Comparison of ENCODE assay signal across 22 cellular contexts in the genomic region with DNA sequence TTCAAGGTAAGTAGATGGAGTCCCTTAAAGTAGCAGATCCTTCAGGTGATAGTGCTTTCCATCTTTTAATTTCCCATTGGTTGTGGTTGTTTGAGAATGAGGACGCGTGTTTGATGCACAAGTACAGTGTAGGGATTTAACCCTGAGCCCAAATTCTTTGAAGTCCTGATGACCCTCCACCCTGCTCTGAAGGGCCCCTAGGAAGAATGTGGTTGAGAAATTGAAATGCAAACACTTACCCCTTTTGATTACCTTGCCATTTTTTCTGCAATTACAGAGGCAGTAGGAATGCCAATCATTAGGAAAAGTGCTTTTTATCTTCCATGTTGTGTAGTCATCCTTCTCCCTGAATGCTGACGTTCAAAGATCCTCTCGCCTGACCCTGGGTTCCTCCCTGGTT.
DNase-seq lines count a peak whose midpoint lies in the region; ATAC-seq, FAIRE-seq and TF ChIP-seq lines count a peak whose summit lies in the region.
"Had no signal": no experiment of that assay in that cellular context is flagged by ENCODE, and none has a peak within 500 bp of the region (broad histone marks: within the 10 kb centered on the region; RNA-seq: fewer than 3 reads in every experiment).

No MANE protein-coding gene starts in this region.

- H3K4me3 ChIP-seq in K562: no peak overlapping the region
- no peak overlapping the region for H3K4me3 ChIP-seq in left lung
- H3K4me3 ChIP-seq in upper lobe of left lung: no peak overlapping the region
- H3K4me3 ChIP-seq in mammary epithelial cell (replicated peaks in 1 of 3; ENCODE audit: insufficient read depth in 1 of 3, low read depth in 2 of 3, low read length in 3 of 3): no peak overlapping the region
- H3K4me3 ChIP-seq: A549, GM12878, HAP-1 had no signal

- BruUV-seq in K562 (replicated peaks; lab: Mats Ljungman, UMichigan): no TSS peak
- BruUV-seq in mammary epithelial cell (replicated peaks; lab: Mats Ljungman, UMichigan): no TSS peak

- H2AFZ ChIP-seq in K562 (ENCODE audit: low read depth, low read length) (peak overlapping the region; percentile 24; the same call in 1 of the 2 replicates), mammary epithelial cell (ENCODE audit: low read depth, low read length) (no peak overlapping the region)

- dilution Hi-C loops in mammary epithelial cell (cut with HindIII; ENCODE audit: low sequenced_read_pairs): no loop called here

- TF ChIP-seq EP300 in K562 (IDR thresholded peaks at IDR 0.05; ENCODE audit: low read length) (no peak), upper lobe of left lung (IDR thresholded peaks at IDR 0.05) (no peak)

- no peaks in the 10 kb centered on the region for H3K9me3 ChIP-seq in K562 (replicated peaks; ENCODE audit: control insufficient read depth, insufficient read depth, low read depth, low read length)
- no peaks in the 10 kb centered on the region for H3K9me3 ChIP-seq in left lung
- no peaks in the 10 kb centered on the region for H3K9me3 ChIP-seq in upper lobe of left lung
- no peaks in the 10 kb centered on the region for H3K9me3 ChIP-seq in mammary epithelial cell (replicated peaks; ENCODE audit: insufficient read depth, low read length)
- H3K9me3 ChIP-seq: A549, HAP-1 had no signal

- POLR2A ChIA-PET in K562 (lab: Yijun Ruan, JAX): interaction anchor here (2.2 kb wide), 2 partner anchors 15 to 20 kb away, joined by 7 to 10 read pairs; no protein-coding TSS in a partner anchor

- no peaks in the 10 kb centered on the region for H3K79me2 ChIP-seq in K562 (ENCODE audit: control insufficient read depth, insufficient read depth, low read length)
- no peaks in the 10 kb centered on the region for H3K79me2 ChIP-seq in mammary epithelial cell (ENCODE audit: insufficient read depth, low read length)

- H3K9me1 ChIP-seq in K562 (ENCODE audit: control insufficient read depth, insufficient read depth, low read length): no peaks in the 10 kb centered on the region

- WGBS in K562 (ENCODE audit: insufficient coverage, low coverage, missing lambda C conversion rate): 65% methylated on average over 4 of the region's 4 CpGs
- 65 to 74% methylated on average over 4 of the region's 4 CpGs for WGBS in upper lobe of left lung, 2 donors
- WGBS in mammary epithelial cell (ENCODE audit: low coverage, missing lambda C conversion rate): 98% methylated on average over 4 of the region's 4 CpGs

- peaks cover 12 to 34% of the 10 kb centered on the region in 2 experiments for H3K4me1 ChIP-seq in K562 (replicated peaks in 1 of 2; ENCODE audit: control insufficient read depth in 2 of 2, insufficient read depth in 2 of 2, low read length in 2 of 2)
- H3K4me1 ChIP-seq in left lung: no peaks in the 10 kb centered on the region
- peaks cover 0 to 5% (median 0%) of the 10 kb centered on the region in 4 donors for H3K4me1 ChIP-seq in upper lobe of left lung
- H3K4me1 ChIP-seq in mammary epithelial cell (ENCODE audit: insufficient read depth, low read length): peaks cover 22% of the 10 kb centered on the region
- H3K4me1 ChIP-seq: A549, HAP-1 had no signal

- H3K27ac ChIP-seq in K562 (ENCODE audit: extremely low read depth, low read depth, low read length) (peak overlapping the region; percentile 24; the same call in 1 of the 3 replicates), left lung (no peak overlapping the region), upper lobe of left lung (no peak overlapping the region), mammary epithelial cell (ENCODE audit: insufficient read depth, low read depth, low read length) (no peak overlapping the region)
- H3K27ac ChIP-seq: A549, C4-2B had no signal

- H3K27me3 ChIP-seq in K562 (ENCODE audit: control insufficient read depth in 2 of 2, insufficient read depth in 2 of 2, low read length in 2 of 2) (no peaks in the 10 kb centered on the region), left lung (no peaks in the 10 kb centered on the region), upper lobe of left lung (no peaks in the 10 kb centered on the region), mammary epithelial cell (ENCODE audit: insufficient read depth, low read length) (no peaks in the 10 kb centered on the region)

- no peaks in the 10 kb centered on the region for H3K36me3 ChIP-seq in K562 (ENCODE audit: control insufficient read depth, insufficient read depth, low read length)
- H3K36me3 ChIP-seq in left lung: no peaks in the 10 kb centered on the region
- no peaks in the 10 kb centered on the region for H3K36me3 ChIP-seq in upper lobe of left lung
- H3K36me3 ChIP-seq in mammary epithelial cell (ENCODE audit: insufficient read depth, low read length): no peaks in the 10 kb centered on the region
- H3K36me3 ChIP-seq: HAP-1 had no signal

- no peaks in the 10 kb centered on the region for H4K20me1 ChIP-seq in K562 (replicated peaks; ENCODE audit: control insufficient read depth, insufficient read depth, low read length)
- no peaks in the 10 kb centered on the region for H4K20me1 ChIP-seq in mammary epithelial cell (ENCODE audit: insufficient read depth, low read length)

- no peak for TF ChIP-seq RAD21 in K562 (CRISPR knock-in tag; conservative IDR thresholded peaks at IDR 0.05 in 1 of 2, IDR thresholded peaks at IDR 0.05 in 1 of 2)

- TF ChIP-seq CTCF in K562 (IDR thresholded peaks at IDR 0.05 in 2 of 3, conservative IDR thresholded peaks at IDR 0.05 in 1 of 3; ENCODE audit: insufficient read depth in 2 of 3, low read depth in 1 of 3, low read length in 3 of 3): no peak
- TF ChIP-seq CTCF in left lung (IDR thresholded peaks at IDR 0.05): no peak
- TF ChIP-seq CTCF in upper lobe of left lung (IDR thresholded peaks at IDR 0.05): no peak
- no peak for TF ChIP-seq CTCF in mammary epithelial cell (conservative IDR thresholded peaks at IDR 0.05 in 1 of 2, IDR thresholded peaks at IDR 0.05 in 1 of 2; ENCODE audit: extremely low read depth in 1 of 2, insufficient read depth in 1 of 2, low read depth in 1 of 2, low read length in 2 of 2)

- CTCF ChIA-PET in K562 (lab: Yijun Ruan, JAX; ENCODE audit: low intra/inter-chr PET ratio) (no interaction called here), mammary epithelial cell (lab: Charles Lee; ENCODE audit: low non-redundant PET) (no interaction called here)

- H3K4me2 ChIP-seq in K562 (ENCODE audit: insufficient read depth, low read length): peak overlapping the region; percentile 49; the same call in 1 of the 2 replicates
- no peak overlapping the region for H3K4me2 ChIP-seq in mammary epithelial cell (ENCODE audit: insufficient read depth, low read depth, low read length)
- H3K4me2 ChIP-seq: A549 had no signal

- intact Hi-C loops in K562 (cut with micrococcal nuclease): no loop called here
- intact Hi-C loops in left lung (cut with DNase I): no loop called here
- intact Hi-C loops in mammary epithelial cell (cut with micrococcal nuclease): no loop called here

- ATAC-seq in K562: no peak
- peak; percentile 83 for ATAC-seq in left lung
- peak; percentile 29 to 61 for ATAC-seq in upper lobe of left lung (ENCODE audit: low FRiP score in 2 of 2)
- no peak for ATAC-seq in GM18861 (IDR thresholded peaks at IDR 0.05; ENCODE audit: unreplicated experiment)
- ATAC-seq: A549; CD8-positive, alpha-beta T cell; GM12878 had no signal

- in situ Hi-C loops in K562 (cut with MboI) (no loop called here), mammary epithelial cell (cut with MboI; ENCODE audit: low sequenced_read_pairs in 2 of 2) (no loop called here)

- 0 out of 4 replicates have a peak overlapping the region, but pooled peaks of 1 of the 2 experiments have one; percentile 23 for H3K9ac ChIP-seq in K562 (ENCODE audit: insufficient read depth in 1 of 2, low read depth in 2 of 2, low read length in 2 of 2)
- H3K9ac ChIP-seq in mammary epithelial cell (ENCODE audit: insufficient read depth, low read length): no peak overlapping the region

- no peak for DNase-seq in K562 (ENCODE audit: extremely low read depth in 1 of 4, low spot score in 3 of 4)
- no peak for DNase-seq in left lung
- no peak for DNase-seq in upper lobe of left lung
- DNase-seq in AG08395 (ENCODE audit: low spot score): no peak
- DNase-seq in mammary epithelial cell: no peak
- DNase-seq: 8988T; ACHN; CD4-positive, CD25-positive, alpha-beta regulatory T cell; CD8-positive, alpha-beta T cell; DMS 273 treated with DMSO at 0.1 percent for 48 hours; DMS79; EL; GDM1; GOT3; HFFc6 had no signal

- no peak for TF ChIP-seq POLR2A in K562 (conservative IDR thresholded peaks at IDR 0.05)
- TF ChIP-seq POLR2A in upper lobe of left lung (IDR thresholded peaks at IDR 0.05): no peak

- no peak for FAIRE-seq in K562 (lab: Jason Lieb, UNC)
- FAIRE-seq: A549, D721Med, GM12878, H54 had no signal

TF ChIP-seq in K562, 482 proteins besides CTCF, POLR2A, EP300 and RAD21 (continues in another document):
- TF ChIP-seq ZFPM2 (CRISPR knock-in tag; IDR thresholded peaks at IDR 0.05): no peak
- TF ChIP-seq DNMT1 (IDR thresholded peaks at IDR 0.05): no peak
- TF ChIP-seq, protein P1, sequence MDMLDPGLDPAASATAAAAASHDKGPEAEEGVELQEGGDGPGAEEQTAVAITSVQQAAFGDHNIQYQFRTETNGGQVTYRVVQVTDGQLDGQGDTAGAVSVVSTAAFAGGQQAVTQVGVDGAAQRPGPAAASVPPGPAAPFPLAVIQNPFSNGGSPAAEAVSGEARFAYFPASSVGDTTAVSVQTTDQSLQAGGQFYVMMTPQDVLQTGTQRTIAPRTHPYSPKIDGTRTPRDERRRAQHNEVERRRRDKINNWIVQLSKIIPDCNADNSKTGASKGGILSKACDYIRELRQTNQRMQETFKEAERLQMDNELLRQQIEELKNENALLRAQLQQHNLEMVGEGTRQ (CRISPR knock-in tag; IDR thresholded peaks at IDR 0.05): no peak
- no peak for TF ChIP-seq ZNF551 (CRISPR knock-in tag; IDR thresholded peaks at IDR 0.05)
- no peak for TF ChIP-seq U2AF2 (optimal IDR thresholded peaks at IDR 0.05; ENCODE audit: low read depth, low read length)
- TF ChIP-seq, protein P2, sequence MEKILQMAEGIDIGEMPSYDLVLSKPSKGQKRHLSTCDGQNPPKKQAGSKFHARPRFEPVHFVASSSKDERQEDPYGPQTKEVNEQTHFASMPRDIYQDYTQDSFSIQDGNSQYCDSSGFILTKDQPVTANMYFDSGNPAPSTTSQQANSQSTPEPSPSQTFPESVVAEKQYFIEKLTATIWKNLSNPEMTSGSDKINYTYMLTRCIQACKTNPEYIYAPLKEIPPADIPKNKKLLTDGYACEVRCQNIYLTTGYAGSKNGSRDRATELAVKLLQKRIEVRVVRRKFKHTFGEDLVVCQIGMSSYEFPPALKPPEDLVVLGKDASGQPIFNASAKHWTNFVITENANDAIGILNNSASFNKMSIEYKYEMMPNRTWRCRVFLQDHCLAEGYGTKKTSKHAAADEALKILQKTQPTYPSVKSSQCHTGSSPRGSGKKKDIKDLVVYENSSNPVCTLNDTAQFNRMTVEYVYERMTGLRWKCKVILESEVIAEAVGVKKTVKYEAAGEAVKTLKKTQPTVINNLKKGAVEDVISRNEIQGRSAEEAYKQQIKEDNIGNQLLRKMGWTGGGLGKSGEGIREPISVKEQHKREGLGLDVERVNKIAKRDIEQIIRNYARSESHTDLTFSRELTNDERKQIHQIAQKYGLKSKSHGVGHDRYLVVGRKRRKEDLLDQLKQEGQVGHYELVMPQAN (IDR thresholded peaks at IDR 0.05; ENCODE audit: borderline replicate concordance): no peak
- TF ChIP-seq CEBPB (tag; IDR thresholded peaks at IDR 0.05): no peak

Comparison
In these comparisons a context has a peak if more than half of its experiments do, and no peak if none do; other contexts are left out.
1. ATAC-seq: peak in left lung (single experiment) and upper lobe of left lung (2 of 2); none in K562 (single experiment) and GM18861 (single experiment).